Comparison of ENCODE assay signal across 17 cellular contexts in genomic region chr3:122919291-122919610, GRCh38.
DNase-seq lines count a peak whose midpoint lies in the region; FAIRE-seq and TF ChIP-seq lines count a peak whose summit lies in the region.
"Had no signal": no experiment of that assay in that cellular context is flagged by ENCODE, and none has a peak within 500 bp of the region (broad histone marks: within the 10 kb centered on the region; RNA-seq: fewer than 3 reads in every experiment).

No MANE protein-coding gene starts in this region.

- TF ChIP-seq CTCF in left ventricle myocardium inferior (IDR thresholded peaks at IDR 0.05; ENCODE audit: borderline replicate concordance), result no peak
- TF ChIP-seq CTCF in kidney (IDR thresholded peaks at IDR 0.05; ENCODE audit: borderline replicate concordance, extremely low read depth, insufficient read depth), result no peak
- no peak for TF ChIP-seq CTCF in type B pancreatic cell (conservative IDR thresholded peaks at IDR 0.05)

- no peak overlapping the region for H3K9ac ChIP-seq in kidney (ENCODE audit: low read length in 2 of 2)
- H3K9ac ChIP-seq: GM23248 had no signal

- H3K36me3 ChIP-seq in left ventricle myocardium inferior, result no peaks in the 10 kb centered on the region
- H3K36me3 ChIP-seq in kidney (ENCODE audit: control insufficient read depth in 1 of 2, insufficient read depth in 2 of 2, low read length in 2 of 2), result no peaks in the 10 kb centered on the region

- no peaks in the 10 kb centered on the region for H3K4me1 Mint-ChIP-seq in type B pancreatic cell (ENCODE audit: unreplicated experiment)

- DNase-seq in cardiac septum (ENCODE audit: low spot score) (peak; percentile 55), left ventricle myocardium inferior (no peak), kidney (peak; percentile 23), type B pancreatic cell (ENCODE audit: extremely low spot score, unreplicated experiment) (no peak), glomerular visceral epithelial cell (ENCODE audit: extremely low spot score) (no peak), NCI-H82 treated with DMSO at 0.1 percent for 48 hours (lab: John Stamatoyannopoulos, UW; ENCODE audit: unreplicated experiment) (no peak)
- DNase-seq: C1 segment of cervical spinal cord; Calu3; CD4-positive, alpha-beta memory T cell; COR-L47; H7; HCEC 1CT had no signal

- H3K27me3 ChIP-seq in left ventricle myocardium inferior (ENCODE audit: low read depth), result peaks cover 25% of the 10 kb centered on the region

- H3K27ac Mint-ChIP-seq in type B pancreatic cell, result no peak overlapping the region
- H3K27ac Mint-ChIP-seq: CD4-positive, alpha-beta memory T cell had no signal

- no peaks in the 10 kb centered on the region for H3K9me3 ChIP-seq in left ventricle myocardium inferior (replicated peaks)
- H3K9me3 ChIP-seq in kidney (ENCODE audit: control insufficient read depth in 1 of 2, low read length in 2 of 2), result no peaks in the 10 kb centered on the region

- intact Hi-C loops in cardiac septum (cut with DNase I) (no loop called here), left ventricle myocardium inferior (cut with micrococcal nuclease) (no loop called here), kidney (cut with DNase I) (no loop called here)

- H3K4me1 ChIP-seq in left ventricle myocardium inferior (no peaks in the 10 kb centered on the region), kidney (ENCODE audit: control insufficient read depth in 1 of 2, insufficient read depth in 1 of 2, low read depth in 1 of 2, low read length in 2 of 2) (peaks cover 0 to 3% of the 10 kb centered on the region in 2 donors)

- H3K36me3 Mint-ChIP-seq in type B pancreatic cell, result no peaks in the 10 kb centered on the region
- H3K36me3 Mint-ChIP-seq: CD4-positive, alpha-beta memory T cell had no signal

- no peak for FAIRE-seq in kidney (lab: Jason Lieb, UNC)
- FAIRE-seq: G401.6, GM12892, GM19239, H1 had no signal

- no peaks in the 10 kb centered on the region for H3K9me3 Mint-ChIP-seq in type B pancreatic cell
- H3K9me3 Mint-ChIP-seq: CD4-positive, alpha-beta memory T cell had no signal

- H3K27ac ChIP-seq in left ventricle myocardium inferior (replicated peaks) (no peak overlapping the region), kidney (ENCODE audit: low read depth in 2 of 2, low read length in 2 of 2) (no peak overlapping the region)
- H3K27ac ChIP-seq: GM23248 had no signal

- no peak overlapping the region for H3K4me3 ChIP-seq in left ventricle myocardium inferior
- no peak overlapping the region for H3K4me3 ChIP-seq in kidney (ENCODE audit: low read length in 2 of 2)
- H3K4me3 ChIP-seq: GM23248 had no signal

- peaks cover 44% of the 10 kb centered on the region for H3K27me3 Mint-ChIP-seq in type B pancreatic cell

- H3K4me3 Mint-ChIP-seq in type B pancreatic cell, result peak overlapping the region; percentile 20
- H3K4me3 Mint-ChIP-seq: CD4-positive, alpha-beta memory T cell had no signal

Comparison
In these comparisons a context has a peak if more than half of its experiments do, and no peak if none do; other contexts are left out.
1. DNase-seq: peak in cardiac septum (single experiment) and kidney (single experiment); none in left ventricle myocardium inferior (single experiment), type B pancreatic cell (single experiment), glomerular visceral epithelial cell (single experiment) and NCI-H82 treated with DMSO at 0.1 percent for 48 hours (single experiment).